19 cellular contexts compared by ENCODE assay signal in genomic region chr3:188365978-188366698, GRCh38.
DNase-seq lines count a peak whose midpoint lies in the region; ATAC-seq and TF ChIP-seq lines count a peak whose summit lies in the region.
"Had no signal": no experiment of that assay in that cellular context is flagged by ENCODE, and none has a peak within 500 bp of the region (broad histone marks: within the 10 kb centered on the region; RNA-seq: fewer than 3 reads in every experiment).

No MANE protein-coding gene starts in this region.

- POLR2A ChIA-PET in PC-3 (lab: Charles Lee; ENCODE audit: unreplicated experiment): interaction anchor here (0.5 kb wide), 1 partner anchor 13 kb away, joined by 8 read pairs; no protein-coding TSS in a partner anchor

- CTCF ChIA-PET in PC-3 (lab: Charles Lee): no interaction called here

- H3K9ac ChIP-seq in PC-3 (ENCODE audit: low read length) (no peak overlapping the region), endocrine pancreas (ENCODE audit: control insufficient read depth, insufficient read depth, low read length) (no peak overlapping the region), mesenchymal stem cell (ENCODE audit: low read length) (no peak overlapping the region)

- peak overlapping the region in 1 of 2 experiments; percentile 10 for H3K23ac ChIP-seq in mesenchymal stem cell (ENCODE audit: low read length in 2 of 2)

- H3K4me3 Mint-ChIP-seq in activated T-cell treated with anti-CD3 and anti-CD28 coated beads, Interleukin-2, amount 50 U/mL, for 72 hours: no peak overlapping the region
- H3K4me3 Mint-ChIP-seq: H9; naive thymus-derived CD8-positive, alpha-beta T cell had no signal

- no peaks in the 10 kb centered on the region for H3K9me2 ChIP-seq in PC-3 (replicated peaks; ENCODE audit: low read length)

- DNase-seq in PC-3 (peak; percentile 39), mesenchymal stem cell (peak; percentile 49), thoracic aorta (ENCODE audit: low spot score) (no peak), activated T-cell treated with anti-CD3 and anti-CD28 coated beads for 4 hours (no peak), kidney glomerular epithelial cell (lab: John Stamatoyannopoulos, UW) (no peak)
- DNase-seq in activated naive CD4-positive, alpha-beta T cell treated with anti-CD3 and anti-CD28 coated beads, Interleukin-2, amount 50 U/mL, for 16 hours: no peak
- no peak for DNase-seq in activated T-cell treated with anti-CD3 and anti-CD28 coated beads, Interleukin-2, amount 50 U/mL, for 72 hours
- DNase-seq: activated effector memory CD4-positive, alpha-beta T cell treated with anti-CD3 and anti-CD28 coated beads, Interleukin-2, amount 50 U/mL, for 16 hours; AML-193; DMS 273 treated with DMSO at 0.1 percent for 48 hours; H9; left ventricle myocardium superior; naive thymus-derived CD8-positive, alpha-beta T cell; NCI-H1694 treated with DMSO at 0.1 percent for 48 hours; NCI-H510A; SIG-M5; T-helper 2 cell had no signal

- no peak overlapping the region for H3K27ac Mint-ChIP-seq in activated T-cell treated with anti-CD3 and anti-CD28 coated beads, Interleukin-2, amount 50 U/mL, for 72 hours

- no peak overlapping the region for H3K14ac ChIP-seq in mesenchymal stem cell (ENCODE audit: low read length in 2 of 2)

- intact Hi-C loops in PC-3 (cut with micrococcal nuclease): loop anchor here (5.0 to 10.0 kb wide), 4 partner anchors 161 to 779 kb away; no protein-coding TSS in a partner anchor

- no peak overlapping the region for H2AK5ac ChIP-seq in mesenchymal stem cell (ENCODE audit: low read length, severe bottlenecking)

- H4K91ac ChIP-seq in mesenchymal stem cell (ENCODE audit: low read length): peak overlapping the region; percentile 63

- H4K20me1 ChIP-seq in PC-3 (ENCODE audit: low read length): no peaks in the 10 kb centered on the region

- H3K79me2 ChIP-seq in PC-3 (ENCODE audit: low read length): no peaks in the 10 kb centered on the region

- H3K4ac ChIP-seq in mesenchymal stem cell (ENCODE audit: low read depth in 1 of 2, low read length in 2 of 2): no peak overlapping the region

- H3K9me3 Mint-ChIP-seq in activated T-cell treated with anti-CD3 and anti-CD28 coated beads, Interleukin-2, amount 50 U/mL, for 72 hours: no peaks in the 10 kb centered on the region
- H3K9me3 Mint-ChIP-seq: H9 had no signal

- H3K4me1 ChIP-seq in PC-3 (ENCODE audit: insufficient read depth, low read length) (peaks cover 25% of the 10 kb centered on the region), endocrine pancreas (ENCODE audit: control insufficient read depth, insufficient read depth, low read length) (peaks cover 13% of the 10 kb centered on the region), mesenchymal stem cell (ENCODE audit: control insufficient read depth, insufficient read depth, low read depth, low read length) (peaks cover 3% of the 10 kb centered on the region), thoracic aorta (ENCODE audit: control insufficient read depth in 1 of 2, low read depth in 2 of 2) (peaks cover 38 to 61% of the 10 kb centered on the region in 2 donors)

- WGBS in mesenchymal stem cell: 78% methylated on average over 12 of the region's 12 CpGs

- H2BK15ac ChIP-seq in mesenchymal stem cell (ENCODE audit: low read depth, poor library complexity, severe bottlenecking): no peak overlapping the region

- H4K8ac ChIP-seq in mesenchymal stem cell (ENCODE audit: low read length): no peak overlapping the region

- H3K27ac ChIP-seq in PC-3 (ENCODE audit: low read length) (peak overlapping the region; percentile 37), mesenchymal stem cell (ENCODE audit: low read length, poor library complexity, severe bottlenecking) (no peak overlapping the region), thoracic aorta (peak overlapping the region; percentile 24 to 38)

- peaks cover 20% of the 10 kb centered on the region for H3K4me1 Mint-ChIP-seq in activated T-cell treated with anti-CD3 and anti-CD28 coated beads, Interleukin-2, amount 50 U/mL, for 72 hours (ENCODE audit: low read depth)

- H3K27me3 ChIP-seq in PC-3 (ENCODE audit: low read length) (no peaks in the 10 kb centered on the region), endocrine pancreas (ENCODE audit: control insufficient read depth, insufficient read depth, low read length) (no peaks in the 10 kb centered on the region), mesenchymal stem cell (ENCODE audit: control insufficient read depth in 1 of 2, insufficient read depth in 1 of 2, low read length in 2 of 2) (no peaks in the 10 kb centered on the region), thoracic aorta (replicated peaks; ENCODE audit: insufficient read depth) (no peaks in the 10 kb centered on the region)

- H3K9me3 ChIP-seq in PC-3 (ENCODE audit: low read length): no peaks in the 10 kb centered on the region
- H3K9me3 ChIP-seq in endocrine pancreas (ENCODE audit: control insufficient read depth, low read length): no peaks in the 10 kb centered on the region
- H3K9me3 ChIP-seq in mesenchymal stem cell (ENCODE audit: control insufficient read depth, low read length): no peaks in the 10 kb centered on the region
- H3K9me3 ChIP-seq in thoracic aorta: no peaks in the 10 kb centered on the region

- peaks cover 26% of the 10 kb centered on the region for H3K79me1 ChIP-seq in mesenchymal stem cell (replicated peaks; ENCODE audit: low read length, poor library complexity, severe bottlenecking)

- H3F3A ChIP-seq in PC-3 (ENCODE audit: low read length, unreplicated experiment): no peaks in the 10 kb centered on the region

- no TSS peak for BruUV-seq in PC-3 (replicated peaks; lab: Mats Ljungman, UMichigan)

- no peak overlapping the region for H3K18ac ChIP-seq in mesenchymal stem cell (ENCODE audit: low read depth in 1 of 2, low read length in 2 of 2)

- H3K36me3 Mint-ChIP-seq in activated T-cell treated with anti-CD3 and anti-CD28 coated beads, Interleukin-2, amount 50 U/mL, for 72 hours (ENCODE audit: insufficient read depth in 2 of 2): peaks cover 0 to 3% of the 10 kb centered on the region in 2 donors

- H3K4me3 ChIP-seq in PC-3 (ENCODE audit: low read length): 0 out of 2 replicates have a peak overlapping the region, but pooled peaks have one; percentile 13
- H3K4me3 ChIP-seq in endocrine pancreas (ENCODE audit: control insufficient read depth, insufficient read depth, low read length): peak overlapping the region; percentile 74
- H3K4me3 ChIP-seq in mesenchymal stem cell (ENCODE audit: insufficient read depth in 1 of 2, low read depth in 1 of 2, low read length in 2 of 2): no peak overlapping the region
- peak overlapping the region; percentile 11 for H3K4me3 ChIP-seq in thoracic aorta

- H3K4me2 ChIP-seq in PC-3 (ENCODE audit: low read length) (peak overlapping the region; percentile 62), mesenchymal stem cell (ENCODE audit: low read length, poor library complexity, severe bottlenecking) (no peak overlapping the region)

- ATAC-seq in PC-3: peak; percentile 34
- ATAC-seq in thoracic aorta (ENCODE audit: insufficient number of reproducible peaks, low FRiP score, low read depth): peak; percentile 77
- ATAC-seq in activated T-cell treated with anti-CD3 and anti-CD28 coated beads, Interleukin-2, amount 50 U/mL, for 72 hours (replicated peaks in 1 of 2): no peak
- ATAC-seq: activated CD4-positive, CD25-positive, alpha-beta regulatory T cell treated with anti-CD3 and anti-CD28 coated beads, Interleukin-2, amount 50 U/mL, for 24 hours; naive thymus-derived CD8-positive, alpha-beta T cell had no signal

- H3K27me3 Mint-ChIP-seq in activated T-cell treated with anti-CD3 and anti-CD28 coated beads, Interleukin-2, amount 50 U/mL, for 72 hours (ENCODE audit: low read depth): no peaks in the 10 kb centered on the region
- H3K27me3 Mint-ChIP-seq: naive thymus-derived CD8-positive, alpha-beta T cell had no signal

- H2AFZ ChIP-seq in PC-3 (ENCODE audit: low read length) (peak overlapping the region; percentile 60), mesenchymal stem cell (ENCODE audit: low read depth, low read length) (no peak overlapping the region)

- H3K36me3 ChIP-seq in PC-3 (ENCODE audit: low read depth, low read length) (no peaks in the 10 kb centered on the region), endocrine pancreas (ENCODE audit: control insufficient read depth, insufficient read depth, low read length) (no peaks in the 10 kb centered on the region), mesenchymal stem cell (ENCODE audit: control insufficient read depth in 1 of 2, insufficient read depth in 2 of 2, low read depth in 1 of 2, low read length in 2 of 2) (peaks cover 0 to 5% of the 10 kb centered on the region in 2 experiments), thoracic aorta (no peaks in the 10 kb centered on the region)

- no peak overlapping the region for H2BK12ac ChIP-seq in mesenchymal stem cell (ENCODE audit: low read length in 2 of 2)

- no peak for TF ChIP-seq CTCF in PC-3 (conservative IDR thresholded peaks at IDR 0.05; ENCODE audit: low read depth, low read length)
- TF ChIP-seq CTCF in thoracic aorta (IDR thresholded peaks at IDR 0.05): no peak

- H2BK5ac ChIP-seq in mesenchymal stem cell (ENCODE audit: low read depth, low read length, poor library complexity, severe bottlenecking): no peak overlapping the region

- H2BK120ac ChIP-seq in mesenchymal stem cell (ENCODE audit: low read depth, low read length): no peak overlapping the region

Comparison
In these comparisons a context has a peak if more than half of its experiments do, and no peak if none do; other contexts are left out.
1. ATAC-seq: peak in PC-3 (single experiment) and thoracic aorta (single experiment); none in activated T-cell treated with anti-CD3 and anti-CD28 coated beads, Interleukin-2, amount 50 U/mL, for 72 hours (0 of 2).
2. DNase-seq: peak in PC-3 (single experiment) and mesenchymal stem cell (single experiment); none in thoracic aorta (single experiment), activated T-cell treated with anti-CD3 and anti-CD28 coated beads for 4 hours (single experiment), kidney glomerular epithelial cell (single experiment), activated naive CD4-positive, alpha-beta T cell treated with anti-CD3 and anti-CD28 coated beads, Interleukin-2, amount 50 U/mL, for 16 hours (single experiment) and activated T-cell treated with anti-CD3 and anti-CD28 coated beads, Interleukin-2, amount 50 U/mL, for 72 hours (0 of 2).
3. H3K4me3 ChIP-seq: peak in PC-3 (single experiment), endocrine pancreas (single experiment) and thoracic aorta (single experiment); none in mesenchymal stem cell (0 of 2).